1 cellular context compared by ENCODE assay signal in the genomic region with DNA sequence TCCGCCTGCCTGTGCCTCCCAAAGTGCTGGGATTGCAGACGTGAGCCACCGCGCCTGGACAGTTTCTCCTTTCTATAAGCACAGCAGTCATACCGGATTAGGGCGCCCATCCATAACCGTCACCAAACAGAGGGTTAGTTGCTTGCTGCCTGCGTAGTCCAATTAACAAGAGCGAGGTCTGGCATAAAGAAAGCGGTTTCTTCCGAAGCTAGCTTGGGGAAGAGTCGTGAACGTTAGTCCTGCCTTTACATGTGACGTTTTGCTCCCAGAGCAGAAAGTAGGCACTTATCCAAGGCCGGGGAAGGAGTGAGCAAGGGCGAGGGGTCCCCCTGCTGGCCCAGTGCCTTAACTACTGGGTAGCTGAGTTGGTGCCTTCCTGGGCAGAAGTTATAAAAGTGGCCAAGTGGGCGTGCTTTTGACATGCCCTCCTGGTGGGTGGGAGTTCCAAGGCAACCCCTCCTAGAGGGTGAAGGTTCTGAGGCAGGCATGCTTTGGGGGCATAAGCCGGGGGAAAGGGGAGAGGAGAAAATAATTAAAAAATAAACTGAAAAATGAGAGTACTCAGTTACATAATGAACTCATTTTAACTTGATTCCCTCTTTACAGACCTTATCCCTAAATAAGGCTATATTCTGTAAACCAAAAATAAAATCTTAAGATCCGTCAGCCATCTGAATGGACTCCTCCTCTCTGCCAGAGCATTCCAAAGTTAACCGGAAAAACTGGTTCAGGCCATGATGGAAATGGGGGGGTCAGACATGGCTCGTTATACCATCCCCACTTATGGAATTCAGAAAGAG.
TF ChIP-seq lines count a peak whose summit lies in the region.

No MANE protein-coding gene starts in this region.

TF ChIP-seq in HepG2, 621 proteins besides CTCF, POLR2A, EP300 and RAD21 (continued from another document):
- TF ChIP-seq, protein P1, sequence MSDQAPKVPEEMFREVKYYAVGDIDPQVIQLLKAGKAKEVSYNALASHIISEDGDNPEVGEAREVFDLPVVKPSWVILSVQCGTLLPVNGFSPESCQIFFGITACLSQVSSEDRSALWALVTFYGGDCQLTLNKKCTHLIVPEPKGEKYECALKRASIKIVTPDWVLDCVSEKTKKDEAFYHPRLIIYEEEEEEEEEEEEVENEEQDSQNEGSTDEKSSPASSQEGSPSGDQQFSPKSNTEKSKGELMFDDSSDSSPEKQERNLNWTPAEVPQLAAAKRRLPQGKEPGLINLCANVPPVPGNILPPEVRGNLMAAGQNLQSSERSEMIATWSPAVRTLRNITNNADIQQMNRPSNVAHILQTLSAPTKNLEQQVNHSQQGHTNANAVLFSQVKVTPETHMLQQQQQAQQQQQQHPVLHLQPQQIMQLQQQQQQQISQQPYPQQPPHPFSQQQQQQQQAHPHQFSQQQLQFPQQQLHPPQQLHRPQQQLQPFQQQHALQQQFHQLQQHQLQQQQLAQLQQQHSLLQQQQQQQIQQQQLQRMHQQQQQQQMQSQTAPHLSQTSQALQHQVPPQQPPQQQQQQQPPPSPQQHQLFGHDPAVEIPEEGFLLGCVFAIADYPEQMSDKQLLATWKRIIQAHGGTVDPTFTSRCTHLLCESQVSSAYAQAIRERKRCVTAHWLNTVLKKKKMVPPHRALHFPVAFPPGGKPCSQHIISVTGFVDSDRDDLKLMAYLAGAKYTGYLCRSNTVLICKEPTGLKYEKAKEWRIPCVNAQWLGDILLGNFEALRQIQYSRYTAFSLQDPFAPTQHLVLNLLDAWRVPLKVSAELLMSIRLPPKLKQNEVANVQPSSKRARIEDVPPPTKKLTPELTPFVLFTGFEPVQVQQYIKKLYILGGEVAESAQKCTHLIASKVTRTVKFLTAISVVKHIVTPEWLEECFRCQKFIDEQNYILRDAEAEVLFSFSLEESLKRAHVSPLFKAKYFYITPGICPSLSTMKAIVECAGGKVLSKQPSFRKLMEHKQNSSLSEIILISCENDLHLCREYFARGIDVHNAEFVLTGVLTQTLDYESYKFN (CRISPR knock-in tag; conservative IDR thresholded peaks at IDR 0.05) = 0 out of 2 replicates have a peak, but pooled peaks have one; percentile 27
- no peak for TF ChIP-seq ZIK1 (CRISPR knock-in tag; IDR thresholded peaks at IDR 0.05; ENCODE audit: borderline replicate concordance, low read depth)
- no peak for TF ChIP-seq ZZZ3 (CRISPR knock-in tag; IDR thresholded peaks at IDR 0.05; ENCODE audit: borderline replicate concordance)
